ENCODE assay signal across 23 cellular contexts in genomic region chr3:104214277-104214676, GRCh38.
"Had no signal": no experiment of that assay in that cellular context is flagged by ENCODE, and none has a peak within 500 bp of the region (broad histone marks: within the 10 kb centered on the region; RNA-seq: fewer than 3 reads in every experiment).

No MANE protein-coding gene starts in this region.

- H3K27ac Mint-ChIP-seq: dendritic cell treated with granulocyte-macrophage colony-stimulating factor and Interleukin-4, amounts not matched to agents 40 ng/mL and 50 ng/mL, for 4 days; effector memory CD8-positive, alpha-beta T cell; immature natural killer cell; naive B cell; nephron; stimulated activated memory B cell treated with anti-CD40 and anti-IgM and Interleukin-4, amounts not matched to agents 10 μg/mL and 1 μg/mL and 100 μg/mL, for 72 hours; stimulated activated naive CD8-positive, alpha-beta T cell treated with anti-CD3 and anti-CD28 coated beads, Interleukin-15, Interleukin-2, amounts not matched to agents 100 ng/mL and 50 ng/mL, for 24 hours had no signal

- H3K27ac ChIP-seq: foreskin keratinocyte, left ventricle myocardium inferior, parathyroid adenoma, prostate gland, spleen, tibial artery, upper lobe of right lung, vagina had no signal

- H3K4me1 ChIP-seq: foreskin keratinocyte, left ventricle myocardium inferior, parathyroid adenoma, prostate gland, spleen, tibial artery, upper lobe of right lung, vagina had no signal

- H3K79me2 ChIP-seq: parathyroid adenoma had no signal

- H3K4me3 Mint-ChIP-seq: dendritic cell treated with granulocyte-macrophage colony-stimulating factor and Interleukin-4, amounts not matched to agents 40 ng/mL and 50 ng/mL, for 4 days; effector memory CD8-positive, alpha-beta T cell; immature natural killer cell; naive B cell; nephron; stimulated activated memory B cell treated with anti-CD40 and anti-IgM and Interleukin-4, amounts not matched to agents 10 μg/mL and 1 μg/mL and 100 μg/mL, for 72 hours; stimulated activated naive CD8-positive, alpha-beta T cell treated with anti-CD3 and anti-CD28 coated beads, Interleukin-15, Interleukin-2, amounts not matched to agents 100 ng/mL and 50 ng/mL, for 24 hours had no signal

- ATAC-seq: effector memory CD8-positive, alpha-beta T cell; foreskin keratinocyte; sciatic nerve; stimulated activated memory B cell treated with anti-CD40 and anti-IgM and Interleukin-4, amounts not matched to agents 10 μg/mL and 1 μg/mL and 100 μg/mL, for 72 hours; upper lobe of right lung had no signal

- H3K27me3 ChIP-seq: foreskin keratinocyte, spleen, tibial artery, upper lobe of right lung, vagina had no signal

- H3K36me3 Mint-ChIP-seq: immature natural killer cell; naive B cell; stimulated activated memory B cell treated with anti-CD40 and anti-IgM and Interleukin-4, amounts not matched to agents 10 μg/mL and 1 μg/mL and 100 μg/mL, for 72 hours had no signal

- H3K36me3 ChIP-seq: left ventricle myocardium inferior, prostate gland, spleen, tibial artery, upper lobe of right lung, vagina had no signal

- DNase-seq: effector memory CD8-positive, alpha-beta T cell; immature natural killer cell; left ventricle myocardium inferior; mesenchymal stem cell; midbrain; naive B cell; occipital lobe; spleen; stimulated activated CD4-positive, alpha-beta T cell treated with anti-CD3 and anti-CD28 coated beads, Interleukin-15, amount 100 ng/mL, for 24 hours; stimulated activated CD4-positive, alpha-beta T cell treated with anti-CD3 and anti-CD28 coated beads, Interleukin-1b, Interleukin-23, amount 100 ng/mL, for 48 hours; stimulated activated CD4-positive, alpha-beta T cell treated with anti-CD3 and anti-CD28 coated beads, Interleukin-4, amount 100 ng/mL, for 24 hours; tibial artery; upper lobe of right lung had no signal

- H3K27me3 Mint-ChIP-seq: dendritic cell treated with granulocyte-macrophage colony-stimulating factor and Interleukin-4, amounts not matched to agents 40 ng/mL and 50 ng/mL, for 4 days; effector memory CD8-positive, alpha-beta T cell; naive B cell; stimulated activated memory B cell treated with anti-CD40 and anti-IgM and Interleukin-4, amounts not matched to agents 10 μg/mL and 1 μg/mL and 100 μg/mL, for 72 hours; stimulated activated naive CD8-positive, alpha-beta T cell treated with anti-CD3 and anti-CD28 coated beads, Interleukin-15, Interleukin-2, amounts not matched to agents 100 ng/mL and 50 ng/mL, for 24 hours had no signal

- H3K4me1 Mint-ChIP-seq: immature natural killer cell, naive B cell, nephron had no signal

- H3K9me3 Mint-ChIP-seq: dendritic cell treated with granulocyte-macrophage colony-stimulating factor and Interleukin-4, amounts not matched to agents 40 ng/mL and 50 ng/mL, for 4 days; effector memory CD8-positive, alpha-beta T cell; naive B cell; nephron; stimulated activated memory B cell treated with anti-CD40 and anti-IgM and Interleukin-4, amounts not matched to agents 10 μg/mL and 1 μg/mL and 100 μg/mL, for 72 hours; stimulated activated naive CD8-positive, alpha-beta T cell treated with anti-CD3 and anti-CD28 coated beads, Interleukin-15, Interleukin-2, amounts not matched to agents 100 ng/mL and 50 ng/mL, for 24 hours had no signal

- H3K4me3 ChIP-seq: left ventricle myocardium inferior, lung, prostate gland, spleen, tibial artery, upper lobe of right lung, vagina had no signal

- H3K9ac ChIP-seq: parathyroid adenoma had no signal

- H3K9me3 ChIP-seq: left ventricle myocardium inferior, prostate gland, spleen, tibial artery, upper lobe of right lung, vagina had no signal

- H2AFZ ChIP-seq: parathyroid adenoma had no signal
